ENCODE assay signal across 2 cellular contexts in the genomic region with DNA sequence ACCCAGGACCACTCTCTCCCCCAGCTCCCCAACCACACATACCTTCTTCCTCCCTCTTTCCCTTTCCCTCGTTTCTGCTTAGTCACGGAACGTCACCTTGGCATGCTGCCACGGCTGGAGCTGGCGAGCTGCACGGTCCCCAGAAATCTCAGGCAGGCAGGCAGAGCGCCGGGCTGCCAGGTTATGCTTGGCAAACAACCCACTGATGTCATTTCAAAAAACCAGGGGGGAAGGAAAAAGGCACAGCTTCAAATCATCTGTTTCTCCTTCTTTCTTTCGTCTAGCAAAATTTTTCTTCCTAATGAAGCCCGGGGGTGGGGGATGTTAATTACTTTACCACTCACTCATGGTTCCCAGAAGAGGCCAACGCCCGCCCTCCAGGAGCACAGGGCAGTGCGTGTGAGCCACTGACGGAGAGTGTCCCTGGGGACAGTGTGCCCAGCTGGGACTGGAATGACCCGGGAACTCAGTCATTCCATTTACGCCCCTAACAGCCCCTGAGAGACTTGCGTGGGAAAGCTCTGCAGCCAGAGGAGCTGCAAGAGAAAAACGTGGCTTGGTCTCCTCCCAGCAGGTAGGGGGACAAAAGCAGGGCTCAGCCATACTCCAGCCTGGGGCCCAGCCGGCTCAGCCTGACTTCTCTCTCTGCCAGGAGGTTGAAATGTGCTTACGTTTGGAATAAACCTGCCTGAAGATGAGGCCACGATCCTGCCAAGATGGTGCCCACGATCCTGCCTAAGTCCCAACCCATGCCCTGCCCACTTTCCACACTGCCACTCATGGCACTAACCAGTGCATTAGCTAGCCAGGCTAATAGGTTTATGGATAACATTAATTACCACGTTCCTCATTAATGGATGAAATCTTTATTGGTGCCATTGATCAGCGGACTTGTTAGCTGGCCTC.
TF ChIP-seq lines count a peak whose summit lies in the region.

No MANE protein-coding gene starts in this region.

TF ChIP-seq in liver, 16 proteins besides CTCF, POLR2A, EP300 and RAD21 (continued from another document):
- TF ChIP-seq REST (IDR thresholded peaks at IDR 0.05) = no peak
- TF ChIP-seq TAF1 (conservative IDR thresholded peaks at IDR 0.05) = no peak
- no peak for TF ChIP-seq EGR1 (IDR thresholded peaks at IDR 0.05; ENCODE audit: low read depth in 2 of 2)
- TF ChIP-seq, protein P1, sequence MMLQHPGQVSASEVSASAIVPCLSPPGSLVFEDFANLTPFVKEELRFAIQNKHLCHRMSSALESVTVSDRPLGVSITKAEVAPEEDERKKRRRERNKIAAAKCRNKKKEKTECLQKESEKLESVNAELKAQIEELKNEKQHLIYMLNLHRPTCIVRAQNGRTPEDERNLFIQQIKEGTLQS (IDR thresholded peaks at IDR 0.05) = no peak
- TF ChIP-seq SP1 (IDR thresholded peaks at IDR 0.05) = peak; percentile 54
- TF ChIP-seq RXRA (IDR thresholded peaks at IDR 0.05) = peak; percentile 80 to 85
- TF ChIP-seq HNF4G (IDR thresholded peaks at IDR 0.05) = no peak
- peak in 1 of 2 donors; percentile 57 for TF ChIP-seq JUND (IDR thresholded peaks at IDR 0.05)
- TF ChIP-seq ZBTB33 (IDR thresholded peaks at IDR 0.05) = no peak
- no peak for TF ChIP-seq FOXA2 (IDR thresholded peaks at IDR 0.05)
- TF ChIP-seq HNF4A (conservative IDR thresholded peaks at IDR 0.05) = peak in 1 of 2 donors; percentile 51

TF ChIP-seq in HepG2, 621 proteins besides CTCF, POLR2A, EP300 and RAD21 (continued from another document):
- TF ChIP-seq TBL1XR1 (IDR thresholded peaks at IDR 0.05; ENCODE audit: borderline replicate concordance, low read length, partially characterized antibody) (no peak), FOXP4 (CRISPR knock-in tag; IDR thresholded peaks at IDR 0.05) (no peak), NCOA5 (CRISPR knock-in tag; IDR thresholded peaks at IDR 0.05) (no peak), KDM6A (CRISPR knock-in tag; IDR thresholded peaks at IDR 0.05; ENCODE audit: low read depth) (no peak), RCOR2 (CRISPR knock-in tag; IDR thresholded peaks at IDR 0.05) (no peak), ETV6 (CRISPR knock-in tag; conservative IDR thresholded peaks at IDR 0.05) (no peak), ZSCAN12 (CRISPR knock-in tag; IDR thresholded peaks at IDR 0.05) (no peak), BCLAF1 (IDR thresholded peaks at IDR 0.05) (no peak), ASH2L (IDR thresholded peaks at IDR 0.05; ENCODE audit: insufficient read length, low read depth, low read length) (no peak), ZNF10 (CRISPR knock-in tag; IDR thresholded peaks at IDR 0.05; ENCODE audit: borderline replicate concordance, low read depth) (no peak), ZNF558 (CRISPR knock-in tag; IDR thresholded peaks at IDR 0.05; ENCODE audit: borderline replicate concordance) (no peak), ZNF367 (CRISPR knock-in tag; IDR thresholded peaks at IDR 0.05; ENCODE audit: borderline replicate concordance) (no peak)
- TF ChIP-seq, protein P2, sequence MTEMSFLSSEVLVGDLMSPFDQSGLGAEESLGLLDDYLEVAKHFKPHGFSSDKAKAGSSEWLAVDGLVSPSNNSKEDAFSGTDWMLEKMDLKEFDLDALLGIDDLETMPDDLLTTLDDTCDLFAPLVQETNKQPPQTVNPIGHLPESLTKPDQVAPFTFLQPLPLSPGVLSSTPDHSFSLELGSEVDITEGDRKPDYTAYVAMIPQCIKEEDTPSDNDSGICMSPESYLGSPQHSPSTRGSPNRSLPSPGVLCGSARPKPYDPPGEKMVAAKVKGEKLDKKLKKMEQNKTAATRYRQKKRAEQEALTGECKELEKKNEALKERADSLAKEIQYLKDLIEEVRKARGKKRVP (CRISPR knock-in tag; IDR thresholded peaks at IDR 0.05) = no peak
